1 cellular context compared by ENCODE assay signal in genomic region chr17:76797441-76797840, GRCh38.
TF ChIP-seq lines count a peak whose summit lies in the region.

No MANE protein-coding gene starts in this region.

TF ChIP-seq in GM23338, 12 proteins besides CTCF, POLR2A, EP300 and RAD21 (continued from another document):
- no peak for TF ChIP-seq REST (IDR thresholded peaks at IDR 0.05; ENCODE audit: unreplicated experiment)
- TF ChIP-seq ETS1 (IDR thresholded peaks at IDR 0.05) = no peak
- no peak for TF ChIP-seq EZH2phosphoT487 (IDR thresholded peaks at IDR 0.05; ENCODE audit: unreplicated experiment)
- no peak for TF ChIP-seq JUNB (IDR thresholded peaks at IDR 0.05; ENCODE audit: unreplicated experiment)
- TF ChIP-seq ZNF114 (CRISPR knock-in tag; IDR thresholded peaks at IDR 0.05) = no peak
